Comparison of ENCODE assay signal across 1 cellular context in genomic region chr12:52247622-52248540, GRCh38.
TF ChIP-seq lines count a peak whose summit lies in the region.

No MANE protein-coding gene starts in this region.

TF ChIP-seq in HCT116, 20 proteins besides CTCF, POLR2A, EP300 and RAD21 (continued from another document):
- TF ChIP-seq REST (IDR thresholded peaks at IDR 0.05; ENCODE audit: low read depth) (no peak), SP1 (IDR thresholded peaks at IDR 0.05; ENCODE audit: low read depth) (no peak)
